In genomic region chr5:53035868-53036381, GRCh38 we compare ENCODE assay signal across 9 cellular contexts. TPM values are rescaled to one million over a fixed set of nuclear protein-coding genes. Genes with fewer than 3 reads are reported as not detected.
DNase-seq lines count a peak whose midpoint lies in the region; ATAC-seq, FAIRE-seq and TF ChIP-seq lines count a peak whose summit lies in the region.
"Had no signal": no experiment of that assay in that cellular context is flagged by ENCODE, and none has a peak within 500 bp of the region (broad histone marks: within the 10 kb centered on the region; RNA-seq: fewer than 3 reads in every experiment).

No MANE protein-coding gene starts in this region.

- peak; percentile 65 for ATAC-seq in HG03378 (IDR thresholded peaks at IDR 0.05; ENCODE audit: unreplicated experiment)
- no peak for ATAC-seq in right lobe of liver

- TF ChIP-seq POLR2A in right lobe of liver (IDR thresholded peaks at IDR 0.05) = no peak

- H3K9me3 Mint-ChIP-seq in activated naive CD8-positive, alpha-beta T cell treated with anti-CD3 and anti-CD28 coated beads for 36 hours = no peaks in the 10 kb centered on the region

- H3K4me1 Mint-ChIP-seq in activated naive CD8-positive, alpha-beta T cell treated with anti-CD3 and anti-CD28 coated beads for 36 hours = peaks cover 57% of the 10 kb centered on the region

- no peaks in the 10 kb centered on the region for H3K27me3 ChIP-seq in GM06990 (replicated peaks; ENCODE audit: control insufficient read depth, insufficient read depth, low read length)
- no peaks in the 10 kb centered on the region for H3K27me3 ChIP-seq in right lobe of liver

- TF ChIP-seq CTCF in GM06990 (IDR thresholded peaks at IDR 0.05; ENCODE audit: insufficient read depth, low read length, poor library complexity, severe bottlenecking) (peak; percentile 71), right lobe of liver (IDR thresholded peaks at IDR 0.05) (peak in 3 of 4 donors; percentile 27 to 42 (median 29))

- H3K36me3 Mint-ChIP-seq in activated naive CD8-positive, alpha-beta T cell treated with anti-CD3 and anti-CD28 coated beads for 36 hours = peaks cover 2% of the 10 kb centered on the region

- DNase-seq in GM06990 (ENCODE audit: extremely low read depth, insufficient read length) (no peak), right lobe of liver (no peak), occipital lobe (lab: John Stamatoyannopoulos, UW) (no peak), GM19239 (ENCODE audit: insufficient read length, low spot score) (no peak)
- DNase-seq in activated naive CD8-positive, alpha-beta T cell treated with anti-CD3 and anti-CD28 coated beads for 36 hours = no peak
- DNase-seq in central memory CD4-positive, alpha-beta T cell = no peak
- no peak for DNase-seq in activated CD4-positive, alpha-beta T cell treated with anti-CD3 and anti-CD28 coated beads, Interleukin-2, amount 50 U/mL, for 1 hour

- FAIRE-seq in GM19239 (lab: Jason Lieb, UNC) = no peak

- H3K9me3 ChIP-seq in right lobe of liver = no peaks in the 10 kb centered on the region
- H3K9me3 ChIP-seq: thoracic aorta had no signal

- peaks cover 9% of the 10 kb centered on the region for H3K27me3 Mint-ChIP-seq in activated naive CD8-positive, alpha-beta T cell treated with anti-CD3 and anti-CD28 coated beads for 36 hours

- no peak overlapping the region for H3K4me3 Mint-ChIP-seq in activated naive CD8-positive, alpha-beta T cell treated with anti-CD3 and anti-CD28 coated beads for 36 hours

- no peak overlapping the region for H3K27ac ChIP-seq in right lobe of liver
- H3K27ac ChIP-seq: thoracic aorta had no signal

- WGBS in right lobe of liver (ENCODE audit: insufficient coverage, low coverage, low lambda C conversion rate, missing lambda C conversion rate) = 41% methylated on average over 2 of the region's 2 CpGs

- H3K36me3 ChIP-seq in GM06990 (ENCODE audit: control insufficient read depth, insufficient read depth, low read length) (no peaks in the 10 kb centered on the region), right lobe of liver (no peaks in the 10 kb centered on the region)
- H3K36me3 ChIP-seq: thoracic aorta had no signal

- H3K4me3 ChIP-seq in GM06990 (replicated peaks; ENCODE audit: low read depth, low read length) (no peak overlapping the region), right lobe of liver (no peak overlapping the region)
- H3K4me3 ChIP-seq: thoracic aorta had no signal

- H3K4me1 ChIP-seq in right lobe of liver = no peaks in the 10 kb centered on the region

- peak overlapping the region; percentile 5 for H3K27ac Mint-ChIP-seq in activated naive CD8-positive, alpha-beta T cell treated with anti-CD3 and anti-CD28 coated beads for 36 hours

- intact Hi-C loops in right lobe of liver (cut with DNase I) = no loop called here

RNA-seq across cellular contexts. Expression of gene ITGA2, which starts 46.8 kb away (rescaled TPM):
- total RNA-seq in activated naive CD8-positive, alpha-beta T cell treated with anti-CD3 and anti-CD28 coated beads for 36 hours = 1 to 10 TPM; 1.7 to 2.0 TPM
- total RNA-seq in right lobe of liver (1 to 10 TPM in 1 of 6 experiments, under 1 TPM in 5; 0.11 to 1.6 (median 0.40) TPM), occipital lobe (5.5 TPM)
